ENCODE assay signal across 18 cellular contexts in genomic region chr10:32070645-32071044, GRCh38.
"Had no signal": no experiment of that assay in that cellular context is flagged by ENCODE, and none has a peak within 500 bp of the region (broad histone marks: within the 10 kb centered on the region; RNA-seq: fewer than 3 reads in every experiment).

No MANE protein-coding gene starts in this region.

- H3K4me1 ChIP-seq: colonic mucosa, gastroesophageal sphincter, lower lobe of right lung, pancreas had no signal

- H3K27me3 Mint-ChIP-seq: progenitor cell of endocrine pancreas had no signal

- H3K4me3 Mint-ChIP-seq: nephron had no signal

- H3K36me3 ChIP-seq: colonic mucosa, gastroesophageal sphincter, left lung, lower lobe of right lung, pancreas had no signal

- FAIRE-seq: pancreas, small intestine had no signal

- ATAC-seq: gastroesophageal sphincter, left lung, lower lobe of right lung, pancreas, right cardiac atrium had no signal

- DNase-seq: colonic mucosa; dermis blood vessel endothelial cell; glutamatergic neuron; islet precursor cell; left lung; lower lobe of right lung; mesenchymal stem cell; midbrain; occipital lobe; pancreas; right cardiac atrium; small intestine; stimulated activated CD4-positive, alpha-beta T cell treated with anti-CD3 and anti-CD28 coated beads, Interleukin-12 subunit alpha, Interleukin-12 subunit beta, amount 100 ng/mL, for 4 hours; stimulated activated naive CD4-positive, alpha-beta T cell treated with Interleukin-2 at 50 U/mL for 16 hours; trophoblast cell had no signal

- H3K27ac ChIP-seq: colonic mucosa, gastroesophageal sphincter, left lung, lower lobe of right lung, pancreas had no signal

- H3K27ac Mint-ChIP-seq: nephron, progenitor cell of endocrine pancreas had no signal

- H3K27me3 ChIP-seq: colonic mucosa, gastroesophageal sphincter, left lung, pancreas had no signal

- H3K4me1 Mint-ChIP-seq: nephron had no signal

- H3K4me3 ChIP-seq: colonic mucosa, gastroesophageal sphincter, left lung, lower lobe of right lung, pancreas had no signal

- H3K9me3 Mint-ChIP-seq: nephron had no signal
